In the genomic region with DNA sequence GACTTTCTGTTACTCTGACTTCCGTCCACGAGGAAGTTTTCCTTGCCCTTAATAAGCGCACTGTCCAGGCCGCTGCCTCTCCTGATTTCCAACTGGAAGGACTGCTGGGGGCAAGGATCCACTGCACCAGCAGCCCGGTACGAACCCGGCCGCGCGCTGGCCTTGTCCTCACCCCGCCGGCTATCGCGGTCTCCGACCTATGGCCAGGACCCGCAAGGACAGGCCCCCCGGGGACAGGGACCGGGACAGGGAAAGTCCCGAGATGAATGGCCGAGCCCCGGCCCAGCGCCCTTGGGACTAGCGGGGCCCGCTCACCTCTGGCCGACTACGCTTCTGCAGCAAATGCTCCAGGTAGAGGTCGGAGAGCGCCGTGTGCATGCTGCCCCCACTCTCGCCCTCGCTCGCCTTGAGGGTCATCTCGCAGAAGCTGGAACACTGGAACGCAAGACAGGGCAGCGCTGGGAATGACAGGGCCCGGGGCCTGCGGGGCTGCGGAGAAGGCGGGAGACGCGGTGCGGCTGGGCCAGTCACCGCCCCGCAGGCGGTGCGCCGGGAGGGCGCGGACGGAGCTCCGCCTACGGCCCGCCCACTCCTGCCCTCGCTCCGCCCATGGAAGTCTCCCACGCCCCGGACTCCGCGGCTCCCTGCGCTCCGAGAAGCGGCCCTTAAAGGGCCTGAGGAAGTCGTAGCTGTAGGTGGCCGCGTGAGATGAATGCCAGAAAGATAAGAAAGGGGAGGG, we compare ENCODE assay signal across 8 cellular contexts. TPM values are rescaled to one million over a fixed set of nuclear protein-coding genes. Genes with fewer than 3 reads are reported as not detected.
DNase-seq lines count a peak whose midpoint lies in the region; ATAC-seq and TF ChIP-seq lines count a peak whose summit lies in the region.

TSS of gene MPP1 (minus strand) at position 529 of the 739 bp plus-strand sequence. CDS start at position 417, 112 bp downstream.

- DNase-seq in DMS153 treated with DMSO at 0.1 percent for 48 hours (lab: John Stamatoyannopoulos, UW; ENCODE audit: unreplicated experiment) (peak; percentile 50), HuH-7 (ENCODE audit: low spot score) (peak; percentile 73), glomerular endothelial cell (ENCODE audit: extremely low read depth, low read depth, low spot score) (no peak), omental fat pad (ENCODE audit: low spot score) (no peak), suprapubic skin (ENCODE audit: low spot score in 2 of 2) (peak; percentile 72 to 80)
- peak; percentile 72 for DNase-seq in activated naive CD4-positive, alpha-beta T cell treated with anti-CD3 and anti-CD28 coated beads, Interleukin-2, amount 50 U/mL, for 16 hours

- peak within 1 kb of the TSS; percentile 56 for H3K27ac ChIP-seq in suprapubic skin

- peak within 1 kb of the TSS; percentile 64 for H3K4me3 ChIP-seq in suprapubic skin

- peaks cover 13% of the 10 kb centered on the region for H3K4me1 ChIP-seq in suprapubic skin

- TF ChIP-seq CTCF in omental fat pad (IDR thresholded peaks at IDR 0.05) (no peak), suprapubic skin (IDR thresholded peaks at IDR 0.05) (no peak)

- H3K36me3 ChIP-seq in suprapubic skin = no peaks in the 10 kb centered on the region

- no peak for TF ChIP-seq EP300 in suprapubic skin (IDR thresholded peaks at IDR 0.05)

- no peaks in the 10 kb centered on the region for H3K9me3 ChIP-seq in suprapubic skin

- ATAC-seq in GM21447 (IDR thresholded peaks at IDR 0.05; ENCODE audit: unreplicated experiment) (peak; percentile 88), SK-N-SH treated with all-trans-retinoic acid at 6 μM for 48 hours (peak; percentile 98), omental fat pad (ENCODE audit: low FRiP score) (peak; percentile 95)

- 25% methylated on average over 50 of the region's 65 CpGs for WGBS in suprapubic skin

- TF ChIP-seq POLR2A in suprapubic skin (IDR thresholded peaks at IDR 0.05) = no peak

- H3K27me3 ChIP-seq in suprapubic skin = no peaks in the 10 kb centered on the region

TF ChIP-seq in SK-N-SH treated with all-trans-retinoic acid at 6 μM for 48 hours, 23 proteins besides CTCF, POLR2A, EP300 and RAD21:
- TF ChIP-seq PPARA (CRISPR knock-in tag; IDR thresholded peaks at IDR 0.05; ENCODE audit: borderline replicate concordance) = no peak
- no peak for TF ChIP-seq GLIS3 (CRISPR knock-in tag; IDR thresholded peaks at IDR 0.05)
- no peak for TF ChIP-seq TSHZ2 (CRISPR knock-in tag; IDR thresholded peaks at IDR 0.05)
- TF ChIP-seq, protein P1, sequence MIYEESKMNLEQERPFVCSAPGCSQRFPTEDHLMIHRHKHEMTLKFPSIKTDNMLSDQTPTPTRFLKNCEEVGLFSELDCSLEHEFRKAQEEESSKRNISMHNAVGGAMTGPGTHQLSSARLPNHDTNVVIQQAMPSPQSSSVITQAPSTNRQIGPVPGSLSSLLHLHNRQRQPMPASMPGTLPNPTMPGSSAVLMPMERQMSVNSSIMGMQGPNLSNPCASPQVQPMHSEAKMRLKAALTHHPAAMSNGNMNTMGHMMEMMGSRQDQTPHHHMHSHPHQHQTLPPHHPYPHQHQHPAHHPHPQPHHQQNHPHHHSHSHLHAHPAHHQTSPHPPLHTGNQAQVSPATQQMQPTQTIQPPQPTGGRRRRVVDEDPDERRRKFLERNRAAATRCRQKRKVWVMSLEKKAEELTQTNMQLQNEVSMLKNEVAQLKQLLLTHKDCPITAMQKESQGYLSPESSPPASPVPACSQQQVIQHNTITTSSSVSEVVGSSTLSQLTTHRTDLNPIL (CRISPR knock-in tag; IDR thresholded peaks at IDR 0.05; ENCODE audit: low read depth) = no peak
- no peak for TF ChIP-seq CSRNP3 (CRISPR knock-in tag; IDR thresholded peaks at IDR 0.05)
- no peak for TF ChIP-seq RARB (CRISPR knock-in tag; IDR thresholded peaks at IDR 0.05)
- TF ChIP-seq ISL1 (CRISPR knock-in tag; IDR thresholded peaks at IDR 0.05) = no peak
- no peak for TF ChIP-seq BACH2 (CRISPR knock-in tag; IDR thresholded peaks at IDR 0.05; ENCODE audit: borderline replicate concordance)
- no peak for TF ChIP-seq ZNF8 (CRISPR knock-in tag; IDR thresholded peaks at IDR 0.05)
- no peak for TF ChIP-seq ZNF565 (CRISPR knock-in tag; conservative IDR thresholded peaks at IDR 0.05; ENCODE audit: low read depth)
- TF ChIP-seq SNAI2 (CRISPR knock-in tag; IDR thresholded peaks at IDR 0.05) = no peak
- no peak for TF ChIP-seq ARNTL (CRISPR knock-in tag; IDR thresholded peaks at IDR 0.05; ENCODE audit: borderline replicate concordance, low read depth)
- no peak for TF ChIP-seq OSR1 (CRISPR knock-in tag; IDR thresholded peaks at IDR 0.05)
- no peak for TF ChIP-seq CSDC2 (CRISPR knock-in tag; IDR thresholded peaks at IDR 0.05)

RNA-seq across cellular contexts. Expression of gene MPP1, which starts in this region (rescaled TPM):
- total RNA-seq in glomerular endothelial cell (32.9 and 39.2 TPM in 2 replicates), omental fat pad (100 to 1,000 TPM in 1 of 4 donors, 10 to 100 TPM in 3; 41.8 to 162 (median 45.5) TPM), suprapubic skin (10 to 100 TPM in 3 of 4 donors, 1 to 10 TPM in 1; 9.9 to 15.0 (median 13.3) TPM)

Comparison
In these comparisons a context has a peak if more than half of its experiments do, and no peak if none do; other contexts are left out.
1. DNase-seq: peak in DMS153 treated with DMSO at 0.1 percent for 48 hours (single experiment), HuH-7 (single experiment), activated naive CD4-positive, alpha-beta T cell treated with anti-CD3 and anti-CD28 coated beads, Interleukin-2, amount 50 U/mL, for 16 hours (single experiment) and suprapubic skin (2 of 2); none in glomerular endothelial cell (single experiment) and omental fat pad (single experiment).
2. Peak in every context shown above with its lines, with median percentiles within 50 percentile points of each other: ATAC-seq.